ENCODE assay signal across 1 cellular context in the genomic region with DNA sequence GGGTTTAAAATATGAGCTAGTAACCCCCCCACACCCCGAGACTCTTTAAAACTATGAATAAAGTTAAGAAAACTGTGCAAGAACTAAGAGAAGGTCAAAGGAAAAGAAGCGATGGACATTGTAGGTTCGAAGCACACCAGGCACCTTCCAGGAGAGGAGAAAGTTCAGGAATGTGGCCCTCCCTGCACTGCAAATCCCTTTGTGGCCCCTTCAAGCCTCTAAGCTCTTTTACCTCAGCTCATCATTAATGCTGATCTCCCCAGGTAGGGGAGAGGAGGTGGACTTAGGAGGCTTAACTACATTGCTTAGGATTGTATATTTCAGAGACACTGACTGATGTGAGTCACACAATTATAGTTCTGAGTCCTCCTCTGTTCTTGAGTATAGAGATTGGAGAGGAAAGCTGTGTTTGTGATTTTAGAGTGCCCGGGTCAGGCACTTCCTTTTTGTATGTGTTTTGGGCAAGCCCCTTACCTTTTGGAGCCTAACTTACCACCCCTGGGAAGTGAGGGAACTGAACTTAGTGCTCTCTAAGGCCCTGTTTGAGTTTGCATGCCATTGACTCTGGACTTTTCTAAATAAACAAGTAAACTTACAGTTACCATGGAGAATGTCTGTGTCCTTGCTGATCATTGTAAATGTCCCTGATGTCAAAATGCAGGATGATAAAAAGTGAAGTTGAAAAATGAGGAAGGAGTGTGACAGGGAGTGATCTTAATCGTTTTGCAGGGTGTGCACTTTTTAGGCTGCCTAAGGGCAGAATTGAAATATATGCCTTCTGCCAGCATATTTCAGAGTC.
TF ChIP-seq lines count a peak whose summit lies in the region.

No MANE protein-coding gene starts in this region.

TF ChIP-seq in GM23338, 12 proteins besides CTCF, POLR2A, EP300 and RAD21 (continued from another document):
- no peak for TF ChIP-seq ZNF462 (CRISPR knock-in tag; IDR thresholded peaks at IDR 0.05)
- no peak for TF ChIP-seq JUNB (IDR thresholded peaks at IDR 0.05; ENCODE audit: unreplicated experiment)
- TF ChIP-seq ZNF331 (CRISPR knock-in tag; IDR thresholded peaks at IDR 0.05; ENCODE audit: low read depth) = no peak
- TF ChIP-seq, protein P1, sequence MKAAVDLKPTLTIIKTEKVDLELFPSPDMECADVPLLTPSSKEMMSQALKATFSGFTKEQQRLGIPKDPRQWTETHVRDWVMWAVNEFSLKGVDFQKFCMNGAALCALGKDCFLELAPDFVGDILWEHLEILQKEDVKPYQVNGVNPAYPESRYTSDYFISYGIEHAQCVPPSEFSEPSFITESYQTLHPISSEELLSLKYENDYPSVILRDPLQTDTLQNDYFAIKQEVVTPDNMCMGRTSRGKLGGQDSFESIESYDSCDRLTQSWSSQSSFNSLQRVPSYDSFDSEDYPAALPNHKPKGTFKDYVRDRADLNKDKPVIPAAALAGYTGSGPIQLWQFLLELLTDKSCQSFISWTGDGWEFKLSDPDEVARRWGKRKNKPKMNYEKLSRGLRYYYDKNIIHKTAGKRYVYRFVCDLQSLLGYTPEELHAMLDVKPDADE (IDR thresholded peaks at IDR 0.05) = no peak
- TF ChIP-seq REST (IDR thresholded peaks at IDR 0.05; ENCODE audit: unreplicated experiment) = no peak
- no peak for TF ChIP-seq POLR2AphosphoS5 (IDR thresholded peaks at IDR 0.05; ENCODE audit: low read depth)
- no peak for TF ChIP-seq NANOG (IDR thresholded peaks at IDR 0.05; ENCODE audit: borderline replicate concordance)
- TF ChIP-seq EZH2 (IDR thresholded peaks at IDR 0.05; ENCODE audit: low read depth, unreplicated experiment) = no peak
